In the genomic region with DNA sequence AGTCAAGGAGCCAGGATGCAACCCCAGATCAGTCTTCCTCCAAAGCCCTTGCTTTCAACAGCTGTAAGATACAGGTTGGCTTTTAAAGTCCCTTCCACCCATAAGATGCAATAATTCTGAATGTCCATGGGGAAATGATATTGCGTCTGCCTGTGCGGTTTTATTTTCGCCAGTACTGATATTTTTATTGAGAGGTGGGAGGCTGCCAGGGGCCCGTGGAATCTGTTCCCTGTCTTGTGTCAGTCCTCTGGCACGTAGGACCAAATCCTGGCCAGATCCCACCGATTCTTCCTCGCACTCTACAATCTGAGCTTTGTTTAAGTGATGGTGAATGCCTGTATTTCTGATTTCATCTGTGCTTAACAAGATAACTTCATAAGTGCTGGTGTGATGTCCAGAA, we compare ENCODE assay signal across 17 cellular contexts. TPM values are rescaled to one million over a fixed set of nuclear protein-coding genes. Genes with fewer than 3 reads are reported as not detected.
DNase-seq lines count a peak whose midpoint lies in the region; ATAC-seq and TF ChIP-seq lines count a peak whose summit lies in the region.
"Had no signal": no experiment of that assay in that cellular context is flagged by ENCODE, and none has a peak within 500 bp of the region (broad histone marks: within the 10 kb centered on the region; RNA-seq: fewer than 3 reads in every experiment).

No MANE protein-coding gene starts in this region.

- H3K27me3 ChIP-seq in osteoblast (ENCODE audit: insufficient read depth, low read length) (no peaks in the 10 kb centered on the region), transverse colon (no peaks in the 10 kb centered on the region)
- H3K27me3 ChIP-seq: BE2C had no signal

- no peaks in the 10 kb centered on the region for H3K36me3 ChIP-seq in osteoblast (ENCODE audit: insufficient read depth, low read length)
- no peaks in the 10 kb centered on the region for H3K36me3 ChIP-seq in transverse colon
- H3K36me3 ChIP-seq: BE2C had no signal

- H3K9me3 ChIP-seq in osteoblast (ENCODE audit: low read depth, low read length) (no peaks in the 10 kb centered on the region), transverse colon (no peaks in the 10 kb centered on the region)
- H3K9me3 ChIP-seq: BE2C had no signal

- peak; percentile 25 for DNase-seq in AG20443 (ENCODE audit: low spot score)
- DNase-seq in Right ventricle myocardium superior, result peak; percentile 51
- no peak for DNase-seq in osteoblast (ENCODE audit: insufficient read length, low spot score, missing footprints)
- no peak for DNase-seq in transverse colon
- DNase-seq in activated CD4-positive, alpha-beta T cell treated with anti-CD3 and anti-CD28 coated beads, Interleukin-2, amount 50 U/mL, for 4 hours, result no peak
- DNase-seq: ACHN; BE2C; CD4-positive, alpha-beta memory T cell; DMS153; DMS79 treated with DMSO at 0.1 percent for 48 hours; EL; HCEC 1CT; HFFc6 had no signal

- H3K4me1 ChIP-seq in osteoblast (ENCODE audit: insufficient read depth, low read length) (peaks cover 13% of the 10 kb centered on the region), transverse colon (peaks cover 5 to 7% (median 7%) of the 10 kb centered on the region in 4 donors)
- H3K4me1 ChIP-seq: BE2C had no signal

- H3K27ac ChIP-seq in osteoblast (ENCODE audit: low read depth, low read length), result no peak overlapping the region
- peak overlapping the region in 3 of 4 donors; percentile 25 to 39 (median 26) for H3K27ac ChIP-seq in transverse colon
- H3K27ac ChIP-seq: C4-2B, HL-60 had no signal

- no peak overlapping the region for H3K4me2 ChIP-seq in osteoblast (ENCODE audit: insufficient read depth, low read length)

- no peak for TF ChIP-seq POLR2A in transverse colon (IDR thresholded peaks at IDR 0.05)

- no peaks in the 10 kb centered on the region for H4K20me1 ChIP-seq in osteoblast (ENCODE audit: insufficient read depth, low read length)

- ATAC-seq in Right ventricle myocardium superior (ENCODE audit: poor library complexity), result peak; percentile 18
- no peak for ATAC-seq in GM18511 (IDR thresholded peaks at IDR 0.05; ENCODE audit: unreplicated experiment)
- no peak for ATAC-seq in GM21576 (IDR thresholded peaks at IDR 0.05; ENCODE audit: unreplicated experiment)

- 60% methylated on average over 7 of the region's 7 CpGs; no CpG with 5 or more reads in 1 of the 2 donors for WGBS in transverse colon (ENCODE audit: low coverage in 1 of 2), 2 donors

- H3K4me3 ChIP-seq in osteoblast (ENCODE audit: insufficient read depth, low read length) (no peak overlapping the region), transverse colon (no peak overlapping the region)

- in situ Hi-C loops in transverse colon (cut with MboI; ENCODE audit: low pct_ligation_motif_present in 1 of 4, low pct_unique_long_range_greater_than_20kb in 1 of 4, low sequenced_read_pairs in 3 of 4), result no loop called here

- no peaks in the 10 kb centered on the region for H3K79me2 ChIP-seq in osteoblast (ENCODE audit: insufficient read depth, low read length)

- TF ChIP-seq EP300 in transverse colon (IDR thresholded peaks at IDR 0.05; ENCODE audit: low read depth), result no peak

- TF ChIP-seq CTCF in osteoblast (IDR thresholded peaks at IDR 0.05; ENCODE audit: extremely low read depth, low read depth, low read length) (no peak), transverse colon (IDR thresholded peaks at IDR 0.05) (no peak)

- intact Hi-C loops in Right ventricle myocardium superior (cut with DNase I), result no loop called here
- intact Hi-C loops in transverse colon (cut with DNase I; ENCODE audit: low total_unique reads), result no loop called here

- H2AFZ ChIP-seq in osteoblast (ENCODE audit: low read length), result peak overlapping the region; percentile 34

RNA-seq across cellular contexts. Expression of a gene that starts 59.3 kb away (rescaled TPM):
- total RNA-seq in Right ventricle myocardium superior, result 40.1 TPM
- total RNA-seq in osteoblast, result 34.7 and 41.3 TPM in 2 replicates
- 10 to 100 TPM in 2 of 4 donors, 1 to 10 TPM in 2; 1.8 to 46.8 (median 16.4) TPM for total RNA-seq in transverse colon

Comparison
In these comparisons a context has a peak if more than half of its experiments do, and no peak if none do; other contexts are left out.
1. DNase-seq: peak in AG20443 (single experiment) and Right ventricle myocardium superior (single experiment); none in osteoblast (single experiment), transverse colon (single experiment) and activated CD4-positive, alpha-beta T cell treated with anti-CD3 and anti-CD28 coated beads, Interleukin-2, amount 50 U/mL, for 4 hours (0 of 2).